23 cellular contexts compared by ENCODE assay signal in the genomic region with DNA sequence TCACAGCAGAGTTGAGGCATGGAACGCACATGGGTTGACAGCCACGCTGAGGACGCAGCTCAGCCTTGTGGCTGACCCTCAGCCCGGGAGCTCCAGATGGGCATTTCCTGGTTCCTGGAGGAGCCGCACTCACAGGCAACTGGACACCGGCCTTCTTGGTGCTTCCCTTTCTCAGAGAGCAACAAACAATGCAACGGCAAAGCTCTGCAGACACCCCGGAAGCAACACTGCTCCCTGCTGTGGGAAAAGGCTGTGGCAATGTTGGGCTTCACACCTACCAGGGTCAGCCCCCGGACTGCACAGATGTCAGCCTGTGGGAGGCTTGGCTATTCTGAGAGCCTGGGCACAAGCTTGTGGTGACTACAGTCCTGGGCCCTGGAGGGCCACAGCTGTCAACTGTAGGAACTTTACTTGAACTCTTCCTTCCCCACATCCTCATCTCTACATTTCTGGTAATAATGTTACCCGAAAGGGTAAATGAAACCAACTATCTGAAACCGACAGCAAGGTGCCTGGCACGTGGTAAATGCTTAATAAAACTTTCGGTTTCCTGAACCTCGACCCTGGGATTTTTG.
DNase-seq lines count a peak whose midpoint lies in the region; ATAC-seq and TF ChIP-seq lines count a peak whose summit lies in the region.
"Had no signal": no experiment of that assay in that cellular context is flagged by ENCODE, and none has a peak within 500 bp of the region (broad histone marks: within the 10 kb centered on the region; RNA-seq: fewer than 3 reads in every experiment).

No MANE protein-coding gene starts in this region.

- H3K36me3 ChIP-seq in WERI-Rb-1 (no peaks in the 10 kb centered on the region), trophoblast cell (ENCODE audit: control insufficient read depth in 1 of 2, insufficient read depth in 2 of 2, low read length in 2 of 2) (no peaks in the 10 kb centered on the region), right lobe of liver (no peaks in the 10 kb centered on the region)
- H3K36me3 ChIP-seq: HAP-1 had no signal

- H4K91ac ChIP-seq in trophoblast cell (ENCODE audit: low read depth, low read length): no peak overlapping the region

- intact Hi-C loops in right lobe of liver (cut with DNase I): no loop called here

- peak overlapping the region; percentile 49 for H4K12ac ChIP-seq in trophoblast cell (ENCODE audit: low read depth, low read length)

- H2AK5ac ChIP-seq in trophoblast cell (ENCODE audit: low read length): no peak overlapping the region

- H3K27me3 ChIP-seq in WERI-Rb-1 (ENCODE audit: insufficient read depth, low read depth, severe bottlenecking) (no peaks in the 10 kb centered on the region), trophoblast cell (ENCODE audit: insufficient read depth, low read length) (no peaks in the 10 kb centered on the region), right lobe of liver (no peaks in the 10 kb centered on the region)

- H3K79me1 ChIP-seq in trophoblast cell (ENCODE audit: low read length): no peaks in the 10 kb centered on the region

- H3K18ac ChIP-seq in trophoblast cell (ENCODE audit: low read length): no peak overlapping the region

- no CpG with 5 or more reads among the region's 14 CpGs for WGBS in trophoblast cell (ENCODE audit: extremely low coverage, insufficient coverage, insufficient read length)
- WGBS in right lobe of liver (ENCODE audit: insufficient coverage, low coverage, low lambda C conversion rate, missing lambda C conversion rate): 61% methylated on average over 10 of the region's 14 CpGs

- no peak overlapping the region for H4K8ac ChIP-seq in trophoblast cell (ENCODE audit: low read depth, low read length)

- H2BK120ac ChIP-seq in trophoblast cell (ENCODE audit: insufficient read depth, low read length, poor library complexity): no peak overlapping the region

- H3K4me3 ChIP-seq in WERI-Rb-1 (ENCODE audit: low read depth, low read length) (no peak overlapping the region), trophoblast cell (ENCODE audit: low read depth, low read length) (no peak overlapping the region), right lobe of liver (no peak overlapping the region)
- H3K4me3 ChIP-seq: HAP-1 had no signal

- no peak overlapping the region for H3K4ac ChIP-seq in trophoblast cell (ENCODE audit: low read depth, low read length)

- H2BK12ac ChIP-seq in trophoblast cell (ENCODE audit: low read length): no peak overlapping the region

- 0 out of 2 replicates have a peak, but pooled peaks have one; percentile 2 for TF ChIP-seq CTCF in WERI-Rb-1 (IDR thresholded peaks at IDR 0.05; ENCODE audit: low read depth, low read length)
- no peak for TF ChIP-seq CTCF in right lobe of liver (IDR thresholded peaks at IDR 0.05)

- peak; percentile 70 for ATAC-seq in GM18867 (IDR thresholded peaks at IDR 0.05; ENCODE audit: unreplicated experiment)
- no peak for ATAC-seq in right lobe of liver

- no peak overlapping the region for H2AFZ ChIP-seq in trophoblast cell (ENCODE audit: insufficient read depth, low read length, poor library complexity)

- no peak overlapping the region for H3K23ac ChIP-seq in trophoblast cell (ENCODE audit: low read length)

- H3K79me2 ChIP-seq in trophoblast cell (ENCODE audit: control insufficient read depth, insufficient read depth, low read length, poor library complexity): no peaks in the 10 kb centered on the region

- no peak for TF ChIP-seq POLR2A in right lobe of liver (IDR thresholded peaks at IDR 0.05)

- peaks cover 0 to 2% of the 10 kb centered on the region in 2 experiments for H3K4me1 ChIP-seq in trophoblast cell (ENCODE audit: control insufficient read depth in 1 of 2, insufficient read depth in 2 of 2, low read length in 2 of 2)
- H3K4me1 ChIP-seq in right lobe of liver: no peaks in the 10 kb centered on the region
- H3K4me1 ChIP-seq: HAP-1 had no signal

- H3K27ac ChIP-seq in WERI-Rb-1 (no peak overlapping the region), trophoblast cell (ENCODE audit: low read depth, low read length) (no peak overlapping the region), right lobe of liver (no peak overlapping the region)
- H3K27ac ChIP-seq: KMS-11, RWPE1 had no signal

- no peak overlapping the region for H3K9ac ChIP-seq in trophoblast cell (ENCODE audit: low read length)
- H3K9ac ChIP-seq: KMS-11 had no signal

- peak; percentile 4 for DNase-seq in HT-29 (ENCODE audit: low spot score)
- DNase-seq in WERI-Rb-1: no peak
- no peak for DNase-seq in trophoblast cell
- no peak for DNase-seq in CD1c-positive myeloid dendritic cell (ENCODE audit: extremely low spot score)
- DNase-seq in right lobe of liver: no peak
- no peak for DNase-seq in NCI-H345 treated with DMSO at 0.1 percent for 48 hours (lab: John Stamatoyannopoulos, UW; ENCODE audit: unreplicated experiment)
- DNase-seq: Calu3, GOT3, HFFc6, IMR-90, NCI-H1105, NCI-H1436 treated with DMSO at 0.1 percent for 48 hours, NCI-H1930, NCI-H2107, NCI-H446, NCI-H524 treated with DMSO at 0.1 percent for 48 hours, NCI-H774, SHP77, T-helper 1 cell had no signal

- no peak overlapping the region for H2BK5ac ChIP-seq in trophoblast cell (ENCODE audit: low read depth, low read length, poor library complexity)

- no peak overlapping the region for H3K14ac ChIP-seq in trophoblast cell (ENCODE audit: low read length)

- H3K9me3 ChIP-seq in WERI-Rb-1 (ENCODE audit: severe bottlenecking): no peaks in the 10 kb centered on the region
- peaks cover 3% of the 10 kb centered on the region for H3K9me3 ChIP-seq in trophoblast cell (ENCODE audit: insufficient read depth, low read depth, low read length)
- H3K9me3 ChIP-seq in right lobe of liver: no peaks in the 10 kb centered on the region
- H3K9me3 ChIP-seq: HAP-1 had no signal

- no peak overlapping the region for H3K4me2 ChIP-seq in trophoblast cell (ENCODE audit: low read length)
- H3K4me2 ChIP-seq: KMS-11 had no signal
